Comparison of ENCODE assay signal across 8 cellular contexts in genomic region chr5:58462623-58463230, GRCh38. TPM values are rescaled to one million over a fixed set of nuclear protein-coding genes. Genes with fewer than 3 reads are reported as not detected.
A peak's percentile ranks its signal among the peaks of the same experiment; 100 is the strongest.
DNase-seq lines count a peak whose midpoint lies in the region; ATAC-seq, FAIRE-seq and TF ChIP-seq lines count a peak whose summit lies in the region.

No MANE protein-coding gene starts in this region.

- no peaks in the 10 kb centered on the region for H3K36me3 ChIP-seq in neutrophil

- peak; percentile 62 for TF ChIP-seq CTCF in epithelial cell of proximal tubule (conservative IDR thresholded peaks at IDR 0.05; ENCODE audit: low read depth, low read length)
- TF ChIP-seq CTCF in neutrophil (IDR thresholded peaks at IDR 0.05): peak; percentile 53

- H3K4me3 ChIP-seq in epithelial cell of proximal tubule (ENCODE audit: low read depth, low read length) (no peak overlapping the region), neutrophil (ENCODE audit: low read depth in 1 of 2, low read length in 1 of 2) (no peak overlapping the region)

- no peaks in the 10 kb centered on the region for H3K9me3 Mint-ChIP-seq in stimulated activated effector memory CD8-positive, alpha-beta T cell treated with anti-CD3 and anti-CD28 coated beads, Interleukin-12 subunit alpha, Interleukin-12 subunit beta, amount 100 ng/mL, for 72 hours

- no peak for ATAC-seq in stimulated activated effector memory CD8-positive, alpha-beta T cell treated with anti-CD3 and anti-CD28 coated beads, Interleukin-12 subunit alpha, Interleukin-12 subunit beta, amount 100 ng/mL, for 72 hours
- no peak for ATAC-seq in HG03432 (IDR thresholded peaks at IDR 0.05; ENCODE audit: unreplicated experiment)

- FAIRE-seq in TTC549 (lab: Jason Lieb, UNC): peak; percentile 84

- no peak overlapping the region for H3K27ac ChIP-seq in neutrophil

- no peak overlapping the region for H3K4me3 Mint-ChIP-seq in stimulated activated effector memory CD8-positive, alpha-beta T cell treated with anti-CD3 and anti-CD28 coated beads, Interleukin-12 subunit alpha, Interleukin-12 subunit beta, amount 100 ng/mL, for 72 hours

- no peak overlapping the region for H3K27ac Mint-ChIP-seq in stimulated activated effector memory CD8-positive, alpha-beta T cell treated with anti-CD3 and anti-CD28 coated beads, Interleukin-12 subunit alpha, Interleukin-12 subunit beta, amount 100 ng/mL, for 72 hours

- peaks cover 10 to 16% of the 10 kb centered on the region in 2 experiments for H3K4me1 ChIP-seq in neutrophil (ENCODE audit: control insufficient read depth in 1 of 2, insufficient read depth in 1 of 2, low read depth in 1 of 2, low read length in 1 of 2)

- peaks cover 6% of the 10 kb centered on the region for H3K36me3 Mint-ChIP-seq in stimulated activated effector memory CD8-positive, alpha-beta T cell treated with anti-CD3 and anti-CD28 coated beads, Interleukin-12 subunit alpha, Interleukin-12 subunit beta, amount 100 ng/mL, for 72 hours

- H3K27me3 ChIP-seq in neutrophil: peaks cover 22% of the 10 kb centered on the region

- DNase-seq in activated T-cell treated with anti-CD3 and anti-CD28 coated beads for 4 hours: peak; percentile 45
- DNase-seq in activated T-cell treated with anti-CD3 and anti-CD28 coated beads, Interleukin-2, amount 50 U/mL, for 48 hours: no peak
- peak; percentile 81 for DNase-seq in LoVo (ENCODE audit: low spot score)
- no peak for DNase-seq in epithelial cell of proximal tubule (ENCODE audit: low read depth)
- no peak for DNase-seq in stimulated activated effector memory CD8-positive, alpha-beta T cell treated with anti-CD3 and anti-CD28 coated beads, Interleukin-12 subunit alpha, Interleukin-12 subunit beta, amount 100 ng/mL, for 72 hours (ENCODE audit: low spot score in 2 of 2)

- peaks cover 13% of the 10 kb centered on the region for H3K4me1 Mint-ChIP-seq in stimulated activated effector memory CD8-positive, alpha-beta T cell treated with anti-CD3 and anti-CD28 coated beads, Interleukin-12 subunit alpha, Interleukin-12 subunit beta, amount 100 ng/mL, for 72 hours

- H3K9me3 ChIP-seq in neutrophil: no peaks in the 10 kb centered on the region

RNA-seq across cellular contexts. Expression of gene PLK2, which starts 2.8 kb away (rescaled TPM):
- 437 and 613 TPM in 2 replicates for total RNA-seq in epithelial cell of proximal tubule

RNA-seq across cellular contexts. Expression of gene GAPT, which starts 28.5 kb away (rescaled TPM):
- total RNA-seq in epithelial cell of proximal tubule: not detected in 2 replicates

Comparison
In these comparisons a context has a peak if more than half of its experiments do, and no peak if none do; other contexts are left out.
1. DNase-seq: peak in activated T-cell treated with anti-CD3 and anti-CD28 coated beads for 4 hours (single experiment) and LoVo (single experiment); none in activated T-cell treated with anti-CD3 and anti-CD28 coated beads, Interleukin-2, amount 50 U/mL, for 48 hours (0 of 2), epithelial cell of proximal tubule (single experiment) and stimulated activated effector memory CD8-positive, alpha-beta T cell treated with anti-CD3 and anti-CD28 coated beads, Interleukin-12 subunit alpha, Interleukin-12 subunit beta, amount 100 ng/mL, for 72 hours (0 of 2).